ENCODE assay signal across 16 cellular contexts in genomic region chr6:109295766-109296156, GRCh38.
DNase-seq lines count a peak whose midpoint lies in the region; ATAC-seq, FAIRE-seq and TF ChIP-seq lines count a peak whose summit lies in the region.
"Had no signal": no experiment of that assay in that cellular context is flagged by ENCODE, and none has a peak within 500 bp of the region (broad histone marks: within the 10 kb centered on the region; RNA-seq: fewer than 3 reads in every experiment).

No MANE protein-coding gene starts in this region.

- TF ChIP-seq CTCF in K562 (IDR thresholded peaks at IDR 0.05 in 2 of 3, conservative IDR thresholded peaks at IDR 0.05 in 1 of 3; ENCODE audit: insufficient read depth in 2 of 3, low read depth in 1 of 3, low read length in 3 of 3) (no peak), progenitor cell of endocrine pancreas (IDR thresholded peaks at IDR 0.05; ENCODE audit: unreplicated experiment) (no peak), coronary artery (IDR thresholded peaks at IDR 0.05) (no peak)

- no peaks in the 10 kb centered on the region for H3K9me3 ChIP-seq in K562 (replicated peaks; ENCODE audit: control insufficient read depth, insufficient read depth, low read depth, low read length)
- H3K9me3 ChIP-seq: HAP-1 had no signal

- peaks cover 19 to 69% of the 10 kb centered on the region in 2 experiments for H3K4me1 ChIP-seq in K562 (replicated peaks in 1 of 2; ENCODE audit: control insufficient read depth in 2 of 2, insufficient read depth in 2 of 2, low read length in 2 of 2)
- H3K4me1 ChIP-seq: HAP-1 had no signal

- BruUV-seq in K562 (replicated peaks; lab: Mats Ljungman, UMichigan), result no TSS peak

- no peaks in the 10 kb centered on the region for H3K36me3 ChIP-seq in K562 (ENCODE audit: control insufficient read depth, insufficient read depth, low read length)
- H3K36me3 ChIP-seq: HAP-1 had no signal

- H3K4me3 ChIP-seq in K562, result no peak overlapping the region
- no peak overlapping the region for H3K4me3 ChIP-seq in coronary artery
- H3K4me3 ChIP-seq: GM23248, HAP-1 had no signal

- H3K4me2 ChIP-seq in K562 (ENCODE audit: insufficient read depth, low read length), result no peak overlapping the region
- H3K4me2 ChIP-seq: KMS-11 had no signal

- H3K36me3 Mint-ChIP-seq in progenitor cell of endocrine pancreas (ENCODE audit: insufficient read depth), result no peaks in the 10 kb centered on the region
- no peaks in the 10 kb centered on the region for H3K36me3 Mint-ChIP-seq in activated CD4-positive, alpha-beta memory T cell treated with anti-CD3 and anti-CD28 coated beads, Interleukin-2, amount 10 ng/mL, durations not matched to agents 7 days and 5 days (ENCODE audit: low read depth)

- peaks cover 8% of the 10 kb centered on the region for H3K27me3 Mint-ChIP-seq in progenitor cell of endocrine pancreas
- peaks cover 7% of the 10 kb centered on the region for H3K27me3 Mint-ChIP-seq in activated CD4-positive, alpha-beta memory T cell treated with anti-CD3 and anti-CD28 coated beads, Interleukin-2, amount 10 ng/mL, durations not matched to agents 7 days and 5 days

- no peaks in the 10 kb centered on the region for H3K27me3 ChIP-seq in K562 (ENCODE audit: control insufficient read depth in 2 of 2, insufficient read depth in 2 of 2, low read length in 2 of 2)

- no peak overlapping the region; a peak in 1 of 4 replicates for H3K9ac ChIP-seq in K562 (ENCODE audit: insufficient read depth in 1 of 2, low read depth in 2 of 2, low read length in 2 of 2)
- H3K9ac ChIP-seq: GM23248, KMS-11 had no signal

- TF ChIP-seq POLR2A in K562 (conservative IDR thresholded peaks at IDR 0.05), result no peak

- H4K20me1 ChIP-seq in K562 (replicated peaks; ENCODE audit: control insufficient read depth, insufficient read depth, low read length), result no peaks in the 10 kb centered on the region

- H3K27ac ChIP-seq in K562 (ENCODE audit: extremely low read depth, low read depth, low read length), result no peak overlapping the region
- no peak overlapping the region for H3K27ac ChIP-seq in coronary artery
- H3K27ac ChIP-seq: GM23248, KMS-11 had no signal

- no peaks in the 10 kb centered on the region for H3K9me3 Mint-ChIP-seq in progenitor cell of endocrine pancreas (ENCODE audit: low read depth)
- no peaks in the 10 kb centered on the region for H3K9me3 Mint-ChIP-seq in activated CD4-positive, alpha-beta memory T cell treated with anti-CD3 and anti-CD28 coated beads, Interleukin-2, amount 10 ng/mL, durations not matched to agents 7 days and 5 days

- no peak overlapping the region for H3K4me3 Mint-ChIP-seq in progenitor cell of endocrine pancreas (ENCODE audit: low read depth)
- H3K4me3 Mint-ChIP-seq in activated CD4-positive, alpha-beta memory T cell treated with anti-CD3 and anti-CD28 coated beads, Interleukin-2, amount 10 ng/mL, durations not matched to agents 7 days and 5 days, result no peak overlapping the region

- peaks cover 39% of the 10 kb centered on the region for H3K4me1 Mint-ChIP-seq in progenitor cell of endocrine pancreas (ENCODE audit: low read depth)
- no peaks in the 10 kb centered on the region for H3K4me1 Mint-ChIP-seq in activated CD4-positive, alpha-beta memory T cell treated with anti-CD3 and anti-CD28 coated beads, Interleukin-2, amount 10 ng/mL, durations not matched to agents 7 days and 5 days

- POLR2A ChIA-PET in K562 (lab: Yijun Ruan, JAX), result interaction anchor here (1.0 to 1.3 kb wide), 4 partner anchors 9 to 82 kb away, joined by 3 to 6 read pairs (median 4); no protein-coding TSS in a partner anchor
- POLR2A ChIA-PET in activated CD4-positive, alpha-beta memory T cell treated with anti-CD3 and anti-CD28 coated beads, Interleukin-2, amount 10 ng/mL, durations not matched to agents 7 days and 5 days (lab: Charles Lee), result no interaction called here

- FAIRE-seq in K562 (lab: Jason Lieb, UNC) (no peak), GM19239 (lab: Jason Lieb, UNC) (no peak)
- FAIRE-seq: A204.1 had no signal

- DNase-seq in NCI-H2029 treated with DMSO at 0.1 percent for 48 hours (lab: John Stamatoyannopoulos, UW) (peak; percentile 82), NCI-H2029 (lab: John Stamatoyannopoulos, UW) (no peak), K562 (ENCODE audit: extremely low read depth in 1 of 4, low spot score in 3 of 4) (no peak), progenitor cell of endocrine pancreas (ENCODE audit: low spot score, unreplicated experiment) (no peak), coronary artery (ENCODE audit: low spot score) (no peak), GM19239 (ENCODE audit: insufficient read length, low spot score) (no peak)
- no peak for DNase-seq in activated CD4-positive, alpha-beta memory T cell treated with anti-CD3 and anti-CD28 coated beads, Interleukin-2, amount 10 ng/mL, durations not matched to agents 7 days and 5 days
- DNase-seq: GM23248, NCI-H2081 treated with DMSO at 0.1 percent for 48 hours, NCI-H2171 treated with DMSO at 0.1 percent for 48 hours, NCI-H524 treated with DMSO at 0.1 percent for 48 hours, OCI-M1 had no signal

- H3K9me1 ChIP-seq in K562 (ENCODE audit: control insufficient read depth, insufficient read depth, low read length), result no peaks in the 10 kb centered on the region

- intact Hi-C loops in K562 (cut with micrococcal nuclease), result loop anchor here (5.0 kb wide), 1 partner anchor 198 kb away; the partner anchor contains the start of gene CEP57L1

- no peak for ATAC-seq in K562
- ATAC-seq: Right ventricle myocardium inferior had no signal

- TF ChIP-seq EP300 in K562 (IDR thresholded peaks at IDR 0.05; ENCODE audit: low read length), result no peak

- CTCF ChIA-PET in K562 (lab: Yijun Ruan, JAX; ENCODE audit: low intra/inter-chr PET ratio), result no interaction called here
- CTCF ChIA-PET in activated CD4-positive, alpha-beta memory T cell treated with anti-CD3 and anti-CD28 coated beads, Interleukin-2, amount 10 ng/mL, durations not matched to agents 7 days and 5 days (lab: Charles Lee), result no interaction called here

- 48% methylated on average over 3 of the region's 3 CpGs for WGBS in K562 (ENCODE audit: insufficient coverage, low coverage, missing lambda C conversion rate)

- in situ Hi-C loops in K562 (cut with MboI), result no loop called here

- H3K27ac Mint-ChIP-seq in progenitor cell of endocrine pancreas, result peak overlapping the region; percentile 65
- no peak overlapping the region for H3K27ac Mint-ChIP-seq in activated CD4-positive, alpha-beta memory T cell treated with anti-CD3 and anti-CD28 coated beads, Interleukin-2, amount 10 ng/mL, durations not matched to agents 7 days and 5 days

- H3K79me2 ChIP-seq in K562 (ENCODE audit: control insufficient read depth, insufficient read depth, low read length), result no peaks in the 10 kb centered on the region

- TF ChIP-seq RAD21 in K562 (CRISPR knock-in tag; conservative IDR thresholded peaks at IDR 0.05 in 1 of 2, IDR thresholded peaks at IDR 0.05 in 1 of 2), result no peak

- peak overlapping the region; percentile 3; the same call in 1 of the 2 replicates for H2AFZ ChIP-seq in K562 (ENCODE audit: low read depth, low read length)
- H2AFZ ChIP-seq: GM23248 had no signal

TF ChIP-seq in K562, 482 proteins besides CTCF, POLR2A, EP300 and RAD21 (continues in another document):
- no peak for TF ChIP-seq TCFL5 (CRISPR knock-in tag; conservative IDR thresholded peaks at IDR 0.05)
- no peak for TF ChIP-seq ZNF143 (CRISPR knock-in tag; IDR thresholded peaks at IDR 0.05)
- no peak for TF ChIP-seq COPS2 (conservative IDR thresholded peaks at IDR 0.05)
- no peak for TF ChIP-seq ZNF551 (CRISPR knock-in tag; IDR thresholded peaks at IDR 0.05)
